Comparison of ENCODE assay signal across 8 cellular contexts in genomic region chr2:118012778-118013177, GRCh38. TPM values are rescaled to one million over a fixed set of nuclear protein-coding genes. Genes with fewer than 3 reads are reported as not detected.
A peak's percentile ranks its signal among the peaks of the same experiment; 100 is the strongest.
DNase-seq lines count a peak whose midpoint lies in the region; ATAC-seq lines count a peak whose summit lies in the region.

No MANE protein-coding gene starts in this region.

- H3K4me3 Mint-ChIP-seq in activated T-helper 1 cell treated with anti-CD3 and anti-CD28 coated beads, Interleukin-12 subunit alpha, Interleukin-12 subunit beta, Interleukin-2, Interleukin-4 antibody, amounts not matched to agents 30 ng/mL and 10 ng/mL and 1 ng/mL, durations not matched to agents 14 hours and 24 hours and 36 hours: peak overlapping the region; percentile 92
- H3K4me3 Mint-ChIP-seq in stimulated activated naive CD8-positive, alpha-beta T cell treated with anti-CD3 and anti-CD28 coated beads, Interleukin-15, amount 100 ng/mL, for 72 hours: peak overlapping the region; percentile 93

- peak overlapping the region; percentile 59 for H3K9ac ChIP-seq in iPS-18a (ENCODE audit: low read length)

- peak; percentile 32 for DNase-seq in DMS53 (lab: John Stamatoyannopoulos, UW)
- no peak for DNase-seq in DMS53 treated with DMSO at 0.1 percent for 48 hours (lab: John Stamatoyannopoulos, UW; ENCODE audit: unreplicated experiment)
- DNase-seq in activated T-helper 1 cell treated with anti-CD3 and anti-CD28 coated beads, Interleukin-12 subunit alpha, Interleukin-12 subunit beta, Interleukin-2, Interleukin-4 antibody, amounts not matched to agents 30 ng/mL and 10 ng/mL and 1 ng/mL, durations not matched to agents 14 hours and 24 hours and 36 hours (ENCODE audit: low spot score): no peak
- no peak for DNase-seq in stimulated activated naive CD8-positive, alpha-beta T cell treated with anti-CD3 and anti-CD28 coated beads, Interleukin-15, amount 100 ng/mL, for 72 hours
- no peak for DNase-seq in RPMI8226

- no peaks in the 10 kb centered on the region for H3K9me3 ChIP-seq in iPS-18a (ENCODE audit: control insufficient read depth, low read depth, low read length)

- H3K4me3 ChIP-seq in iPS-18a (ENCODE audit: low read length): peak overlapping the region; percentile 97

- intact Hi-C loops in activated T-helper 1 cell treated with anti-CD3 and anti-CD28 coated beads, Interleukin-12 subunit alpha, Interleukin-12 subunit beta, Interleukin-2, Interleukin-4 antibody, amounts not matched to agents 30 ng/mL and 10 ng/mL and 1 ng/mL, durations not matched to agents 14 hours and 24 hours and 36 hours (cut with micrococcal nuclease): no loop called here

- peaks cover 35% of the 10 kb centered on the region for H3K27me3 ChIP-seq in iPS-18a (ENCODE audit: control insufficient read depth, insufficient read depth, low read length)

- peak overlapping the region; percentile 75 for H3K27ac Mint-ChIP-seq in activated T-helper 1 cell treated with anti-CD3 and anti-CD28 coated beads, Interleukin-12 subunit alpha, Interleukin-12 subunit beta, Interleukin-2, Interleukin-4 antibody, amounts not matched to agents 30 ng/mL and 10 ng/mL and 1 ng/mL, durations not matched to agents 14 hours and 24 hours and 36 hours
- H3K27ac Mint-ChIP-seq in stimulated activated naive CD8-positive, alpha-beta T cell treated with anti-CD3 and anti-CD28 coated beads, Interleukin-15, amount 100 ng/mL, for 72 hours: peak overlapping the region in 1 of 2 donors; percentile 61

- H3K36me3 ChIP-seq in iPS-18a (ENCODE audit: control insufficient read depth, low read depth, low read length): peaks cover 8% of the 10 kb centered on the region

- ATAC-seq in stimulated activated naive CD8-positive, alpha-beta T cell treated with anti-CD3 and anti-CD28 coated beads, Interleukin-15, amount 100 ng/mL, for 72 hours: no peak
- ATAC-seq in HG02623 (IDR thresholded peaks at IDR 0.05; ENCODE audit: unreplicated experiment): no peak
- no peak for ATAC-seq in GM21529 (IDR thresholded peaks at IDR 0.05; ENCODE audit: unreplicated experiment)

- H3K9me3 Mint-ChIP-seq in activated T-helper 1 cell treated with anti-CD3 and anti-CD28 coated beads, Interleukin-12 subunit alpha, Interleukin-12 subunit beta, Interleukin-2, Interleukin-4 antibody, amounts not matched to agents 30 ng/mL and 10 ng/mL and 1 ng/mL, durations not matched to agents 14 hours and 24 hours and 36 hours: no peaks in the 10 kb centered on the region
- H3K9me3 Mint-ChIP-seq in stimulated activated naive CD8-positive, alpha-beta T cell treated with anti-CD3 and anti-CD28 coated beads, Interleukin-15, amount 100 ng/mL, for 72 hours: no peaks in the 10 kb centered on the region

- H3K27ac ChIP-seq in iPS-18a (ENCODE audit: low read length): no peak overlapping the region

- peaks cover 10% of the 10 kb centered on the region for H3K4me1 ChIP-seq in iPS-18a (ENCODE audit: control insufficient read depth, low read depth, low read length)

- H3K27me3 Mint-ChIP-seq in activated T-helper 1 cell treated with anti-CD3 and anti-CD28 coated beads, Interleukin-12 subunit alpha, Interleukin-12 subunit beta, Interleukin-2, Interleukin-4 antibody, amounts not matched to agents 30 ng/mL and 10 ng/mL and 1 ng/mL, durations not matched to agents 14 hours and 24 hours and 36 hours (ENCODE audit: insufficient read depth): no peaks in the 10 kb centered on the region
- H3K27me3 Mint-ChIP-seq in stimulated activated naive CD8-positive, alpha-beta T cell treated with anti-CD3 and anti-CD28 coated beads, Interleukin-15, amount 100 ng/mL, for 72 hours: no peaks in the 10 kb centered on the region

- H3K36me3 Mint-ChIP-seq in activated T-helper 1 cell treated with anti-CD3 and anti-CD28 coated beads, Interleukin-12 subunit alpha, Interleukin-12 subunit beta, Interleukin-2, Interleukin-4 antibody, amounts not matched to agents 30 ng/mL and 10 ng/mL and 1 ng/mL, durations not matched to agents 14 hours and 24 hours and 36 hours (ENCODE audit: low read depth): peaks cover 7% of the 10 kb centered on the region

- H3K4me1 Mint-ChIP-seq in activated T-helper 1 cell treated with anti-CD3 and anti-CD28 coated beads, Interleukin-12 subunit alpha, Interleukin-12 subunit beta, Interleukin-2, Interleukin-4 antibody, amounts not matched to agents 30 ng/mL and 10 ng/mL and 1 ng/mL, durations not matched to agents 14 hours and 24 hours and 36 hours (ENCODE audit: low read depth): peaks cover 42% of the 10 kb centered on the region
- peaks cover 34% of the 10 kb centered on the region for H3K4me1 Mint-ChIP-seq in stimulated activated naive CD8-positive, alpha-beta T cell treated with anti-CD3 and anti-CD28 coated beads, Interleukin-15, amount 100 ng/mL, for 72 hours

RNA-seq across cellular contexts. Expression of gene CCDC93, which starts 1.1 kb away (rescaled TPM):
- total RNA-seq in activated T-helper 1 cell treated with anti-CD3 and anti-CD28 coated beads, Interleukin-12 subunit alpha, Interleukin-12 subunit beta, Interleukin-2, Interleukin-4 antibody, amounts not matched to agents 30 ng/mL and 10 ng/mL and 1 ng/mL, durations not matched to agents 14 hours and 24 hours and 36 hours: 33.3 and 34.4 TPM in 2 replicates
